ENCODE assay signal across 18 cellular contexts in the genomic region with DNA sequence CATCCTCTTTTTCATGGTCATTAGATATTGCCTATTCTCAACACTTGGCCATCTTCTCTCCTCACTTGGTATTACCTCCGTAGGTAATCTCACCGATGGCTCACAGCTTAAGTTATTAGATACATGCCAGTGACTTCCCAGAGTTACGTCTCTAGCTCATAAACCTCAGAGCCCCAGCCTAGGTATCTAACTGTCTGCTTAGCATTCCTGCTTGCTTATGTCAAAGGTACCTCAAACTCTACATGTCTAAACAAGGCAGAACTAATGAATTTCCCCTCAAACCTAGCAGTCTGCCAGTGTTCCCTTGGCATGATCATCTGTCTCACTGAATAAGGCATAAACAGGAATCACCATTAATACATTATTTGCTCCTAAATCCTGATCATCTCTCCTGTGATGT. TPM values are rescaled to one million over a fixed set of nuclear protein-coding genes. Genes with fewer than 3 reads are reported as not detected.
A peak's percentile ranks its signal among the peaks of the same experiment; 100 is the strongest.
DNase-seq lines count a peak whose midpoint lies in the region; ATAC-seq, FAIRE-seq and TF ChIP-seq lines count a peak whose summit lies in the region.
"Had no signal": no experiment of that assay in that cellular context is flagged by ENCODE, and none has a peak within 500 bp of the region (broad histone marks: within the 10 kb centered on the region; RNA-seq: fewer than 3 reads in every experiment).

No MANE protein-coding gene starts in this region.

- H3K9me3 Mint-ChIP-seq in astrocyte (ENCODE audit: unreplicated experiment): no peaks in the 10 kb centered on the region
- H3K9me3 Mint-ChIP-seq: CD8-positive, alpha-beta memory T cell; HFFc6 had no signal

- H3K27ac ChIP-seq in astrocyte (ENCODE audit: low read depth, low read length) (no peak overlapping the region), epithelial cell of prostate (no peak overlapping the region), osteoblast (ENCODE audit: low read depth, low read length) (no peak overlapping the region)
- H3K27ac ChIP-seq: 22Rv1 had no signal

- H3K9me3 ChIP-seq in astrocyte (ENCODE audit: insufficient read depth, low read depth, low read length) (no peaks in the 10 kb centered on the region), osteoblast (ENCODE audit: low read depth, low read length) (no peaks in the 10 kb centered on the region)
- H3K9me3 ChIP-seq: Caco-2 had no signal

- H3K4me1 ChIP-seq in astrocyte (ENCODE audit: insufficient read depth, low read length) (no peaks in the 10 kb centered on the region), osteoblast (ENCODE audit: insufficient read depth, low read length) (peaks cover 5% of the 10 kb centered on the region)
- H3K4me1 ChIP-seq: Caco-2 had no signal

- H3K4me3 ChIP-seq in astrocyte (ENCODE audit: insufficient read depth, low read depth, low read length): no peak overlapping the region
- no peak overlapping the region for H3K4me3 ChIP-seq in osteoblast (ENCODE audit: insufficient read depth, low read length)

- no peaks in the 10 kb centered on the region for H4K20me1 ChIP-seq in astrocyte (ENCODE audit: insufficient read depth, low read length)
- no peaks in the 10 kb centered on the region for H4K20me1 ChIP-seq in osteoblast (ENCODE audit: insufficient read depth, low read length)

- H2AFZ ChIP-seq in astrocyte (ENCODE audit: low read depth, low read length): no peak overlapping the region
- H2AFZ ChIP-seq in osteoblast (ENCODE audit: low read length): peak overlapping the region; percentile 39

- H3K27ac Mint-ChIP-seq in astrocyte (ENCODE audit: unreplicated experiment): no peak overlapping the region
- H3K27ac Mint-ChIP-seq: CD14-positive monocyte; CD8-positive, alpha-beta memory T cell; HFFc6 had no signal

- H3K4me1 Mint-ChIP-seq in astrocyte (ENCODE audit: low read depth, unreplicated experiment): peaks cover 5% of the 10 kb centered on the region
- H3K4me1 Mint-ChIP-seq: CD14-positive monocyte; CD8-positive, alpha-beta memory T cell had no signal

- no peaks in the 10 kb centered on the region for H3K36me3 ChIP-seq in astrocyte (ENCODE audit: insufficient read depth, low read length)
- no peaks in the 10 kb centered on the region for H3K36me3 ChIP-seq in osteoblast (ENCODE audit: insufficient read depth, low read length)

- H3K4me3 Mint-ChIP-seq in astrocyte (ENCODE audit: unreplicated experiment): no peak overlapping the region
- H3K4me3 Mint-ChIP-seq: CD14-positive monocyte; CD8-positive, alpha-beta memory T cell; HFFc6 had no signal

- DNase-seq in NCI-H82 (lab: John Stamatoyannopoulos, UW) (peak; percentile 29), NCI-H82 treated with DMSO at 0.1 percent for 48 hours (lab: John Stamatoyannopoulos, UW; ENCODE audit: unreplicated experiment) (no peak), astrocyte (ENCODE audit: low read depth) (peak; percentile 18), epithelial cell of prostate (ENCODE audit: low read depth, low spot score) (peak; percentile 58), osteoblast (ENCODE audit: insufficient read length, low spot score, missing footprints) (no peak)
- DNase-seq: Caco-2; CD8-positive, alpha-beta memory T cell; DND-41; GDM1; HCEC 1CT; HFFc6 had no signal

- H3K27me3 ChIP-seq in astrocyte (ENCODE audit: insufficient read depth, low read length) (no peaks in the 10 kb centered on the region), osteoblast (ENCODE audit: insufficient read depth, low read length) (no peaks in the 10 kb centered on the region)

- no peaks in the 10 kb centered on the region for H3K27me3 Mint-ChIP-seq in astrocyte (ENCODE audit: low read depth, unreplicated experiment)

- TF ChIP-seq CTCF in astrocyte (IDR thresholded peaks at IDR 0.05; ENCODE audit: insufficient read depth, low read depth, low read length) (no peak), osteoblast (IDR thresholded peaks at IDR 0.05; ENCODE audit: extremely low read depth, low read depth, low read length) (no peak)

- H3K4me2 ChIP-seq in astrocyte (ENCODE audit: low read length): no peak overlapping the region
- H3K4me2 ChIP-seq in osteoblast (ENCODE audit: insufficient read depth, low read length): no peak overlapping the region

- no peak for FAIRE-seq in astrocyte (lab: Jason Lieb, UNC)
- FAIRE-seq: GM12892, H1 had no signal

- no peaks in the 10 kb centered on the region for H3K36me3 Mint-ChIP-seq in astrocyte (ENCODE audit: low read depth, unreplicated experiment)
- H3K36me3 Mint-ChIP-seq: CD14-positive monocyte; CD8-positive, alpha-beta memory T cell had no signal

- H3K9ac ChIP-seq in astrocyte (ENCODE audit: low read length): no peak overlapping the region

- ATAC-seq in GM18517 (IDR thresholded peaks at IDR 0.05; ENCODE audit: unreplicated experiment) (no peak), HG03139 (IDR thresholded peaks at IDR 0.05; ENCODE audit: unreplicated experiment) (no peak), GM18907 (IDR thresholded peaks at IDR 0.05; ENCODE audit: unreplicated experiment) (no peak)

- H3K79me2 ChIP-seq in astrocyte (ENCODE audit: insufficient read depth, low read length) (no peaks in the 10 kb centered on the region), osteoblast (ENCODE audit: insufficient read depth, low read length) (no peaks in the 10 kb centered on the region)

RNA-seq across cellular contexts. Expression of a gene that starts 27.7 kb away (rescaled TPM):
- total RNA-seq in astrocyte (87.1 and 91.7 TPM in 2 replicates), osteoblast (148 and 152 TPM in 2 replicates)

Comparison
In these comparisons a context has a peak if more than half of its experiments do, and no peak if none do; other contexts are left out.
1. DNase-seq: peak in NCI-H82 (single experiment), astrocyte (single experiment) and epithelial cell of prostate (single experiment); none in NCI-H82 treated with DMSO at 0.1 percent for 48 hours (single experiment) and osteoblast (single experiment).